8 cellular contexts compared by ENCODE assay signal in genomic region chr6:36873612-36874011, GRCh38. TPM values are rescaled to one million over a fixed set of nuclear protein-coding genes. Genes with fewer than 3 reads are reported as not detected.
DNase-seq lines count a peak whose midpoint lies in the region; ATAC-seq and TF ChIP-seq lines count a peak whose summit lies in the region.

No MANE protein-coding gene starts in this region.

- H3K36me3 ChIP-seq in HCT116 (ENCODE audit: control insufficient read depth in 1 of 2, insufficient read depth in 2 of 2, low read length in 2 of 2) = peaks cover 9 to 11% of the 10 kb centered on the region in 2 experiments; a peak in 3 of 4 replicates
- no peaks in the 10 kb centered on the region for H3K36me3 ChIP-seq in kidney epithelial cell (ENCODE audit: control insufficient read depth, insufficient read depth, low read length)

- POLR2A ChIA-PET in HCT116 (lab: Charles Lee) = no interaction called here

- H2AFZ ChIP-seq in HCT116 (ENCODE audit: low read depth, low read length, poor library complexity, severe bottlenecking) = peak overlapping the region; percentile 13

- TF ChIP-seq RAD21 in HCT116 (IDR thresholded peaks at IDR 0.05; ENCODE audit: low read depth) = peak; percentile 30; the same call in 1 of the 2 replicates

- H3K9me3 Mint-ChIP-seq in activated T-helper 17 cell treated with anti-CD3 and anti-CD28 coated beads, Interleukin-2, amount 50 U/mL, for 72 hours = no peaks in the 10 kb centered on the region

- no peaks in the 10 kb centered on the region for H3K9me2 ChIP-seq in HCT116 (ENCODE audit: insufficient read depth)

- no peaks in the 10 kb centered on the region for H3K9me3 ChIP-seq in HCT116 (ENCODE audit: control insufficient read depth in 1 of 2, insufficient read depth in 1 of 2, low read depth in 1 of 2, low read length in 2 of 2)

- no peak for TF ChIP-seq POLR2A in HCT116 (IDR thresholded peaks at IDR 0.05; ENCODE audit: borderline replicate concordance, extremely low read depth, insufficient read depth, insufficient read length)

- H3K27ac ChIP-seq in C4-2B = peak overlapping the region; percentile 87; the same call in 1 of the 2 replicates
- peak overlapping the region; percentile 93; the same call in 1 of the 2 replicates for H3K27ac ChIP-seq in HCT116 (ENCODE audit: low read depth, low read length)

- peak overlapping the region; percentile 94 for H3K9ac ChIP-seq in HCT116 (ENCODE audit: low read length)

- H3K4me3 ChIP-seq in HCT116 (replicated peaks in 1 of 2; ENCODE audit: low read depth in 1 of 2, low read length in 2 of 2) = peak overlapping the region; percentile 68 to 84
- H3K4me3 ChIP-seq in kidney epithelial cell (ENCODE audit: low read depth, low read length) = peak overlapping the region; percentile 55

- peak overlapping the region; percentile 93 for H3K4me3 Mint-ChIP-seq in activated T-helper 17 cell treated with anti-CD3 and anti-CD28 coated beads, Interleukin-2, amount 50 U/mL, for 72 hours

- DNase-seq in HCT116 (ENCODE audit: low read depth, low spot score) (no peak), kidney epithelial cell (ENCODE audit: low read depth) (no peak), UCSD-AML1 (lab: John Stamatoyannopoulos, UW; ENCODE audit: unreplicated experiment) (no peak), Ammon's horn (ENCODE audit: low spot score) (no peak), NCI-H1930 (lab: John Stamatoyannopoulos, UW) (no peak), NCI-H1048 (lab: John Stamatoyannopoulos, UW) (no peak)

- peaks cover 23% of the 10 kb centered on the region for H3K4me1 Mint-ChIP-seq in activated T-helper 17 cell treated with anti-CD3 and anti-CD28 coated beads, Interleukin-2, amount 50 U/mL, for 72 hours

- RAD21 ChIA-PET in HCT116 (lab: Charles Lee; ENCODE audit: low non-redundant PET in 1 of 2, low total read pairs in 2 of 2, uncharacterized antibody in 2 of 2, unreplicated experiment in 2 of 2) = no interaction called here

- H3K27me3 ChIP-seq in HCT116 (ENCODE audit: insufficient read depth, low read length) (no peaks in the 10 kb centered on the region), kidney epithelial cell (ENCODE audit: control insufficient read depth, insufficient read depth, low read length) (no peaks in the 10 kb centered on the region)

- H3K36me3 Mint-ChIP-seq in activated T-helper 17 cell treated with anti-CD3 and anti-CD28 coated beads, Interleukin-2, amount 50 U/mL, for 72 hours (ENCODE audit: low read depth) = peaks cover 53% of the 10 kb centered on the region

- peaks cover 41% of the 10 kb centered on the region for H3K79me2 ChIP-seq in HCT116 (ENCODE audit: insufficient read depth, low read length)

- intact Hi-C loops in HCT116 (cut with micrococcal nuclease) = loop anchor here (5.0 kb wide), 1 partner anchor 106 kb away; no protein-coding TSS in a partner anchor

- H3K4me1 ChIP-seq in HCT116 (ENCODE audit: control insufficient read depth in 1 of 2, insufficient read depth in 2 of 2, low read length in 2 of 2) = peaks cover 8 to 17% of the 10 kb centered on the region in 2 experiments; a peak in 3 of 4 replicates

- ATAC-seq in HCT116 = peak; percentile 29; the same call in 1 of the 2 replicates
- no peak for ATAC-seq in activated T-helper 17 cell treated with anti-CD3 and anti-CD28 coated beads, Interleukin-2, amount 50 U/mL, for 72 hours (replicated peaks)

- peak overlapping the region; percentile 93 for H3K4me2 ChIP-seq in HCT116 (ENCODE audit: low read length)

- H3K27me3 Mint-ChIP-seq in activated T-helper 17 cell treated with anti-CD3 and anti-CD28 coated beads, Interleukin-2, amount 50 U/mL, for 72 hours = peaks cover 5% of the 10 kb centered on the region

- peak overlapping the region; percentile 96 for H3K27ac Mint-ChIP-seq in activated T-helper 17 cell treated with anti-CD3 and anti-CD28 coated beads, Interleukin-2, amount 50 U/mL, for 72 hours

- TSS peak; percentile 52 for BruUV-seq in HCT116 (replicated peaks; lab: Mats Ljungman, UMichigan)

- CTCF ChIA-PET in HCT116 (lab: Charles Lee) = interaction anchor here (1.3 to 3.6 kb wide), 7 partner anchors 9 to 144 kb away, joined by 3 to 29 read pairs (median 10); partner anchors contain the start of gene C6orf89

- TF ChIP-seq CTCF in C4-2B (conservative IDR thresholded peaks at IDR 0.05) (no peak; the same call in 1 of the 2 replicates), HCT116 (IDR thresholded peaks at IDR 0.05 in 2 of 3, conservative IDR thresholded peaks at IDR 0.05 in 1 of 3; ENCODE audit: borderline replicate concordance in 1 of 3, insufficient read depth in 1 of 3, low read depth in 2 of 3, low read length in 2 of 3) (peak in 2 of 3 experiments; percentile 50 to 58; a peak in 4 of 6 replicates), kidney epithelial cell (IDR thresholded peaks at IDR 0.05; ENCODE audit: insufficient read depth, low read length, poor library complexity, severe bottlenecking) (peak; percentile 58)

- H4K20me1 ChIP-seq in HCT116 (ENCODE audit: insufficient read depth) = no peaks in the 10 kb centered on the region

TF ChIP-seq in HCT116, 20 proteins besides CTCF, POLR2A, EP300 and RAD21:
- TF ChIP-seq SP1 (IDR thresholded peaks at IDR 0.05; ENCODE audit: low read depth) (no peak), SIN3A (IDR thresholded peaks at IDR 0.05; ENCODE audit: low read depth) (no peak), EZH2phosphoT487 (IDR thresholded peaks at IDR 0.05; ENCODE audit: borderline replicate concordance) (no peak), MAX (IDR thresholded peaks at IDR 0.05) (no peak), YY1 (IDR thresholded peaks at IDR 0.05; ENCODE audit: extremely low read depth, insufficient replicate concordance, low read depth, low read length) (no peak), CBX3 (IDR thresholded peaks at IDR 0.05; ENCODE audit: low read depth) (no peak), ELF1 (IDR thresholded peaks at IDR 0.05; ENCODE audit: borderline replicate concordance, low read depth) (no peak), CEBPB (IDR thresholded peaks at IDR 0.05; ENCODE audit: low read depth) (no peak), ZBTB33 (IDR thresholded peaks at IDR 0.05; ENCODE audit: extremely low read depth, insufficient replicate concordance, low read length) (no peak)

RNA-seq across cellular contexts. Expression of gene PPIL1, which starts 1.0 kb away (rescaled TPM):
- total RNA-seq in HCT116 (2021; ENCODE audit: unreplicated experiment) = 42.0 TPM
- 22.8 and 32.1 TPM in 2 replicates for polyA plus RNA-seq in HCT116 (2012)
- total RNA-seq in activated T-helper 17 cell treated with anti-CD3 and anti-CD28 coated beads, Interleukin-2, amount 50 U/mL, for 72 hours = 10 to 100 TPM; 23.6 to 60.3 TPM
- total RNA-seq in kidney epithelial cell = 49.5 and 52.4 TPM in 2 replicates

RNA-seq across cellular contexts. Expression of gene C6orf89, which starts 12.1 kb away (rescaled TPM):
- total RNA-seq in HCT116 (2021; ENCODE audit: unreplicated experiment) = 32.9 TPM
- polyA plus RNA-seq in HCT116 (2012) = 14.4 and 17.0 TPM in 2 replicates
- 10 to 100 TPM; 39.3 to 47.0 TPM for total RNA-seq in activated T-helper 17 cell treated with anti-CD3 and anti-CD28 coated beads, Interleukin-2, amount 50 U/mL, for 72 hours
- total RNA-seq in kidney epithelial cell = 31.4 and 42.5 TPM in 2 replicates

RNA-seq across cellular contexts. Expression of gene CPNE5, which starts 34.4 kb away (rescaled TPM):
- not detected for total RNA-seq in HCT116 (2021; ENCODE audit: unreplicated experiment)
- polyA plus RNA-seq in HCT116 (2012) = 0.33 and 0.45 TPM in 2 replicates
- total RNA-seq in activated T-helper 17 cell treated with anti-CD3 and anti-CD28 coated beads, Interleukin-2, amount 50 U/mL, for 72 hours = 1 to 10 TPM; 2.2 to 3.9 TPM
- 0.13 and 1.4 TPM in 2 replicates for total RNA-seq in kidney epithelial cell
